ENCODE assay signal across 8 cellular contexts in the genomic region with DNA sequence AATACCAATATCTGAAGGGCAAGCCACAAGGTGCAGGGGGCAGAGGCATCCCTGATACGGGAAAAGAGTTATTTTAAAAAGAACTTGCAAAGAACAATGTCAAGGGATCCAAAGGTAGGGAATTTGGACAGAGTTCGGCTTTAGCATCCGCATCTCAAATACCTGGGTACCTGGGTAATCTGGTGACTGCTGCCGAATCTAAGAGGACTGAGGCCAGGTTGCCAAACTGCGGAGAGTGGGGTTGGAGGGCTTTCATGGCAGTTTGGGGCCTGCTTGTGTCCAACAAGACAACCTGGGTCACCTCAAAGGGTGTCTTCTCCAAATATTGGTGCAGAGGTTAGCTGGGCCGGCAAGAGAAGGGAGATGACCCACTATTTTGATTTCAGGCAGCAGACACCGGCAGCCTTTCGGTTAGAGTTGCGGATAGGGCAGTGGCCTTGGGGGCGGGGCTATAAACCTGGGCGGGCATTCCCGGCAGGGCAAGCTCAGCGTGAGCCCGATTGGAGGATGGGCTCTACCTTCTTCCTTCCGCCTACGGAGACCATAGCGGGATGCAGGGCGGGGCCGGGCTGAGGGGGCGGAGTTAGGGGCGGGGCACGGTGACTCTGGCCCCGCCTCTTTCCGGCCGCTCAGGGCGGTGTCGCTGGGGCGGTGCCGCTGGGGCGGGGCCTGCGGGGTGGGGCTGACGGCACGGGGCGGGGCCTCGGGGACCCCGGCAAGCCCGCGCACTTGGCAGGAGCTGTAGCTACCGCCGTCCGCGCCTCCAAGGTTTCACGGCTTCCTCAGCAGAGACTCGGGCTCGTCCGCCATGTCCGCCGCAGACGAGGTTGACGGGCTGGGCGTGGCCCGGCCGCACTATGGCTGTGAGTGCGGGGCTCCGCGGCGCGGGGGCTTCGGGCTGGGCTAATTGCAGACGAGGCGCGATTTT. TPM values are rescaled to one million over a fixed set of nuclear protein-coding genes. Genes with fewer than 3 reads are reported as not detected.
DNase-seq lines count a peak whose midpoint lies in the region; ATAC-seq and TF ChIP-seq lines count a peak whose summit lies in the region.

A gene with protein sequence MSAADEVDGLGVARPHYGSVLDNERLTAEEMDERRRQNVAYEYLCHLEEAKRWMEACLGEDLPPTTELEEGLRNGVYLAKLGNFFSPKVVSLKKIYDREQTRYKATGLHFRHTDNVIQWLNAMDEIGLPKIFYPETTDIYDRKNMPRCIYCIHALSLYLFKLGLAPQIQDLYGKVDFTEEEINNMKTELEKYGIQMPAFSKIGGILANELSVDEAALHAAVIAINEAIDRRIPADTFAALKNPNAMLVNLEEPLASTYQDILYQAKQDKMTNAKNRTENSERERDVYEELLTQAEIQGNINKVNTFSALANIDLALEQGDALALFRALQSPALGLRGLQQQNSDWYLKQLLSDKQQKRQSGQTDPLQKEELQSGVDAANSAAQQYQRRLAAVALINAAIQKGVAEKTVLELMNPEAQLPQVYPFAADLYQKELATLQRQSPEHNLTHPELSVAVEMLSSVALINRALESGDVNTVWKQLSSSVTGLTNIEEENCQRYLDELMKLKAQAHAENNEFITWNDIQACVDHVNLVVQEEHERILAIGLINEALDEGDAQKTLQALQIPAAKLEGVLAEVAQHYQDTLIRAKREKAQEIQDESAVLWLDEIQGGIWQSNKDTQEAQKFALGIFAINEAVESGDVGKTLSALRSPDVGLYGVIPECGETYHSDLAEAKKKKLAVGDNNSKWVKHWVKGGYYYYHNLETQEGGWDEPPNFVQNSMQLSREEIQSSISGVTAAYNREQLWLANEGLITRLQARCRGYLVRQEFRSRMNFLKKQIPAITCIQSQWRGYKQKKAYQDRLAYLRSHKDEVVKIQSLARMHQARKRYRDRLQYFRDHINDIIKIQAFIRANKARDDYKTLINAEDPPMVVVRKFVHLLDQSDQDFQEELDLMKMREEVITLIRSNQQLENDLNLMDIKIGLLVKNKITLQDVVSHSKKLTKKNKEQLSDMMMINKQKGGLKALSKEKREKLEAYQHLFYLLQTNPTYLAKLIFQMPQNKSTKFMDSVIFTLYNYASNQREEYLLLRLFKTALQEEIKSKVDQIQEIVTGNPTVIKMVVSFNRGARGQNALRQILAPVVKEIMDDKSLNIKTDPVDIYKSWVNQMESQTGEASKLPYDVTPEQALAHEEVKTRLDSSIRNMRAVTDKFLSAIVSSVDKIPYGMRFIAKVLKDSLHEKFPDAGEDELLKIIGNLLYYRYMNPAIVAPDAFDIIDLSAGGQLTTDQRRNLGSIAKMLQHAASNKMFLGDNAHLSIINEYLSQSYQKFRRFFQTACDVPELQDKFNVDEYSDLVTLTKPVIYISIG (N-terminal part only) (plus strand): TSS at position 709 of the 928 bp plus-strand sequence. CDS start 100 bp downstream, at position 809.

- H3K4me3 ChIP-seq in right lobe of liver: peak within 1 kb of the TSS; percentile 66 to 89 (median 78)

- no peak for TF ChIP-seq CTCF in right lobe of liver (IDR thresholded peaks at IDR 0.05)

- H3K4me1 ChIP-seq in right lobe of liver: no peaks in the 10 kb centered on the region

- peak; percentile 34 to 97 (median 91) for DNase-seq in C1 segment of cervical spinal cord (lab: John Stamatoyannopoulos, UW)
- peak; percentile 77 for DNase-seq in NCI-H748 treated with DMSO at 0.1 percent for 48 hours (lab: John Stamatoyannopoulos, UW)
- DNase-seq in activated CD4-positive, alpha-beta T cell treated with anti-CD3 and anti-CD28 coated beads, Interleukin-2, amount 50 U/mL, for 4 hours: peak; percentile 96
- DNase-seq in dermis microvascular lymphatic vessel endothelial cell (ENCODE audit: low read depth in 2 of 2): peak; percentile 93 to 94
- DNase-seq in right lobe of liver: peak; percentile 98 to 99 (median 99)
- peak; percentile 96 for DNase-seq in stimulated activated CD4-positive, alpha-beta T cell treated with anti-CD3 and anti-CD28 coated beads, Interleukin-4, amount 100 ng/mL, for 4 hours

- no peaks in the 10 kb centered on the region for H3K27me3 ChIP-seq in right lobe of liver

- WGBS in right lobe of liver (ENCODE audit: insufficient coverage, low coverage, low lambda C conversion rate, missing lambda C conversion rate): 5% methylated on average over 15 of the region's 62 CpGs

- ATAC-seq in GM19372 (IDR thresholded peaks at IDR 0.05; ENCODE audit: low read depth, unreplicated experiment) (peak; percentile 95), HG03558 (IDR thresholded peaks at IDR 0.05; ENCODE audit: extremely low read depth, unreplicated experiment) (peak; percentile 75), right lobe of liver (peak; percentile 98 to 99 (median 98))

- no peaks in the 10 kb centered on the region for H3K9me3 ChIP-seq in right lobe of liver

- H3K36me3 ChIP-seq in right lobe of liver: no peaks in the 10 kb centered on the region

- peak; percentile 70 for TF ChIP-seq POLR2A in right lobe of liver (IDR thresholded peaks at IDR 0.05)

- intact Hi-C loops in right lobe of liver (cut with DNase I): no loop called here

- H3K27ac ChIP-seq in right lobe of liver: peak within 1 kb of the TSS; percentile 81 to 84 (median 81)

RNA-seq across cellular contexts. Expression of the gene that starts here (rescaled TPM):
- total RNA-seq in dermis microvascular lymphatic vessel endothelial cell (139 and 145 TPM in 2 replicates), right lobe of liver (10 to 100 TPM; 12.2 to 43.7 (median 26.3) TPM)

Comparison
In these comparisons a context has a peak if more than half of its experiments do, and no peak if none do; other contexts are left out.
1. Peak in every context shown above with its lines: DNase-seq, ATAC-seq, H3K4me3 ChIP-seq and H3K27ac ChIP-seq.